In the genomic region with DNA sequence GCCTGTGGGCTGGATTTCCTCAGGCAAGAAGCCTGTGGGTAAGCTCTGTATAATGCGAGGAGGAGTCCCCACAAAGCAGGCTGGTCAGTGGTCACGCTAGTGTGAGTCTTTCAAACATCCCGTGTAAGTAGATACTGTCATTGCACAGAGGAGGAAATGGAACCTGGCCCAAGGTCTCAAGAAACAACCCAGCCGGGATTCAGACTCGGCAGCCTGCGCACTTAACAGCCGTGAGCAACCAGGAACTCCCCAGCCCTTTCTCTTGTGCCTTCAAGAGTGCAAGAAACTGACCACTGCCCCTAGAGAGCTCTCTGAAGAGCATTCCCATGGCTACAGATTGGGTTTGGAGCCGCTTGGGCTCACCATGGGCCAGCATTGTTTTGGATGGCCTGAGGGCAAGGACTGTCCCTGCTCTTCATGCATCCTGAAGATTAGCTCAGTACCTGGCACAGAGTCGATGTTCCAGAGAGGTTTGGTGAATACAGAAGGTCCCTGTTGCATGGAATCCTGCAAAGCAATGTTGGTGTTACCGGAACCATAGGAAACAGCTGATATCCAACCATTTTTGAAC, we compare ENCODE assay signal across 17 cellular contexts.
"Had no signal": no experiment of that assay in that cellular context is flagged by ENCODE, and none has a peak within 500 bp of the region (broad histone marks: within the 10 kb centered on the region; RNA-seq: fewer than 3 reads in every experiment).

No MANE protein-coding gene starts in this region.

- H3K4me3 ChIP-seq: ascending aorta, breast epithelium, stomach, tibial artery had no signal

- H3K9me3 ChIP-seq: ascending aorta, breast epithelium, stomach, tibial artery had no signal

- H3K36me3 ChIP-seq: breast epithelium had no signal

- H3K27me3 ChIP-seq: ascending aorta, breast epithelium, stomach, tibial artery had no signal

- H3K27ac ChIP-seq: ascending aorta, breast epithelium, stomach, tibial artery had no signal

- FAIRE-seq: frontal cortex, TTC549 had no signal

- DNase-seq: activated CD4-positive, alpha-beta T cell treated with anti-CD3 and anti-CD28 coated beads, Interleukin-2, amount 50 U/mL, for 1 hour; activated CD4-positive, CD25-positive, alpha-beta regulatory T cell; activated CD8-positive, alpha-beta memory T cell treated with anti-CD3 and anti-CD28 coated beads for 24 hours; activated naive CD4-positive, alpha-beta T cell; activated naive CD8-positive, alpha-beta T cell treated with anti-CD3 and anti-CD28 coated beads, Interleukin-2, amount 10 ng/mL, durations not matched to agents 7 days and 5 days; cerebellar nuclear complex; endodermal cell; immature natural killer cell; stimulated activated CD4-positive, alpha-beta T cell treated with anti-CD3 and anti-CD28 coated beads, Interleukin-12 subunit alpha, Interleukin-12 subunit beta, amount 100 ng/mL, for 4 hours; stimulated activated CD4-positive, alpha-beta T cell treated with anti-CD3 and anti-CD28 coated beads, Interleukin-2, amount 100 ng/mL, for 24 hours; stomach; SW 1271; tibial artery had no signal
